14 cellular contexts compared by ENCODE assay signal in the genomic region with DNA sequence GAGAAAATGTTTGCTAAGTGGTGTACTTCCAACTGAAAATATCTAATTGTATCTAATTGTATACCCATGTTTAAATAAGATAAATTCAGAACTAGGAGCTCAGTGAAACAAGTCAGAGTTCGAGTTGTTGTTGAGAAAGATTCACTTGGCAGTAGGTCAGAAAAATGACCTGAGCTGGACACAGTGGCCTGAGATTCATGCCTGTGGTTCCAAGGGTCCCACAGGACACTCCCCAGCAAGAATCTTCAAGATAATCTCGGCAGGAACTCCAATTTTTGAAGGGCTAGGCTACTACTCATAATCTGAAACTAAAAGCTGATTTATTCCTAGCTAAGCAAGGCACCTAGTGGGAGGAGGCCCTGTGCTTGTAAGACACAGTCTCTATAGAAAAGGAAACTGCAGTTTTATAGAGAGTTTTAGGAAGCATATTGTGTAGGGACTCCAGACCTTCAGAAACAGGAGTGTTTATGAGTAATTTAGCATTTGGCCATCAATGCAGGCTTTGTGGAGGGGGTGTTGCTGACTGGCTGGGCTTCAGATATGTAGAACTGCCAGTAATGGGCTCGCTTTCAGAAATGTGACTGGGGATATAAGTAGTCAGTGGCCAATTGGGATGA. TPM values are rescaled to one million over a fixed set of nuclear protein-coding genes. Genes with fewer than 3 reads are reported as not detected.
DNase-seq lines count a peak whose midpoint lies in the region; ATAC-seq, FAIRE-seq and TF ChIP-seq lines count a peak whose summit lies in the region.
"Had no signal": no experiment of that assay in that cellular context is flagged by ENCODE, and none has a peak within 500 bp of the region (broad histone marks: within the 10 kb centered on the region; RNA-seq: fewer than 3 reads in every experiment).

No MANE protein-coding gene starts in this region.

- ATAC-seq in GM19395 (IDR thresholded peaks at IDR 0.05; ENCODE audit: unreplicated experiment), result peak; percentile 64
- ATAC-seq in HG03095 (IDR thresholded peaks at IDR 0.05; ENCODE audit: unreplicated experiment), result peak; percentile 44
- no peak for ATAC-seq in omental fat pad (ENCODE audit: low FRiP score)
- ATAC-seq: HCT116, left lobe of liver had no signal

- TF ChIP-seq POLR2A in GM12891 (IDR thresholded peaks at IDR 0.05; ENCODE audit: low read depth, low read length), result no peak

- H3K27me3 ChIP-seq in adipocyte (replicated peaks; ENCODE audit: control insufficient read depth, insufficient read depth, low read length), result no peaks in the 10 kb centered on the region
- H3K27me3 ChIP-seq: SJSA1 had no signal

- no peak overlapping the region for H3K9ac ChIP-seq in adipocyte (ENCODE audit: low read length)

- no peaks in the 10 kb centered on the region for H3K36me3 ChIP-seq in adipocyte (ENCODE audit: control insufficient read depth, insufficient read depth, low read length, severe bottlenecking)
- H3K36me3 ChIP-seq: SJSA1 had no signal

- DNase-seq in GM12891 (ENCODE audit: insufficient read length, low spot score), result no peak
- peak; percentile 1 for DNase-seq in adipocyte (ENCODE audit: low read depth)
- DNase-seq in omental fat pad (ENCODE audit: low spot score), result no peak
- DNase-seq in superior temporal gyrus (ENCODE audit: extremely low spot score), result no peak
- DNase-seq in NCI-H226, result no peak
- no peak for DNase-seq in NCI-H146 treated with DMSO at 0.1 percent for 48 hours (lab: John Stamatoyannopoulos, UW; ENCODE audit: unreplicated experiment)
- DNase-seq: activated effector memory CD4-positive, alpha-beta T cell treated with Interleukin-2 at 50 U/mL for 16 hours; DMS153; NCI-H187 treated with DMSO at 0.1 percent for 48 hours had no signal

- no peak for TF ChIP-seq CTCF in omental fat pad (IDR thresholded peaks at IDR 0.05)

- H3K9me3 ChIP-seq in adipocyte (ENCODE audit: control insufficient read depth, low read length), result no peaks in the 10 kb centered on the region
- H3K9me3 ChIP-seq: SJSA1 had no signal

- H3K4me3 ChIP-seq in adipocyte (ENCODE audit: low read length), result peak overlapping the region; percentile 29
- H3K4me3 ChIP-seq: SJSA1 had no signal

- peaks cover 19% of the 10 kb centered on the region for H3K4me1 ChIP-seq in adipocyte (ENCODE audit: control insufficient read depth, insufficient read depth, low read length)
- H3K4me1 ChIP-seq: SJSA1 had no signal

- peak; percentile 90 for FAIRE-seq in GM12891 (lab: Jason Lieb, UNC)

TF ChIP-seq in GM12891, 5 proteins besides CTCF, POLR2A, EP300 and RAD21:
- no peak for TF ChIP-seq TAF1 (IDR thresholded peaks at IDR 0.05; ENCODE audit: low read depth, low read length)
- no peak for TF ChIP-seq POLR2AphosphoS5 (IDR thresholded peaks at IDR 0.05; ENCODE audit: low read depth, low read length)
- TF ChIP-seq POU2F2 (IDR thresholded peaks at IDR 0.05; ENCODE audit: low read depth, low read length), result no peak
- TF ChIP-seq SPI1 (IDR thresholded peaks at IDR 0.05; ENCODE audit: low read depth, low read length), result no peak
- no peak for TF ChIP-seq PAX5 (IDR thresholded peaks at IDR 0.05; ENCODE audit: insufficient read depth, low read length, severe bottlenecking)

RNA-seq across cellular contexts. Expression of gene SP140, which starts 43.2 kb away (rescaled TPM):
- 54.9 TPM for polyA plus RNA-seq in GM12891 (2012; ENCODE audit: low read depth, missing spikeins)
- total RNA-seq in omental fat pad, result 1 to 10 TPM; 2.1 to 9.7 (median 5.4) TPM

RNA-seq across cellular contexts. Expression of gene SP110, which starts 48.9 kb away (rescaled TPM):
- polyA plus RNA-seq in GM12891 (2012; ENCODE audit: low read depth, missing spikeins), result 64.0 TPM
- total RNA-seq in omental fat pad, result 10 to 100 TPM; 13.3 to 61.3 (median 28.7) TPM

RNA-seq across cellular contexts. Expression of gene SP140L, which starts 58.3 kb away (rescaled TPM):
- 14.2 TPM for polyA plus RNA-seq in GM12891 (2012; ENCODE audit: low read depth, missing spikeins)
- 10 to 100 TPM in 3 of 4 donors, 1 to 10 TPM in 1; 5.3 to 37.5 (median 18.3) TPM for total RNA-seq in omental fat pad
